Comparison of ENCODE assay signal across 19 cellular contexts in genomic region chr22:42877597-42878340, GRCh38.
"Had no signal": no experiment of that assay in that cellular context is flagged by ENCODE, and none has a peak within 500 bp of the region (broad histone marks: within the 10 kb centered on the region; RNA-seq: fewer than 3 reads in every experiment).

No MANE protein-coding gene starts in this region.

- H3K4me3 Mint-ChIP-seq: activated CD4-positive, alpha-beta memory T cell treated with anti-CD3 and anti-CD28 coated beads, Interleukin-2, amount 10 ng/mL, durations not matched to agents 7 days and 5 days; activated naive CD4-positive, alpha-beta T cell treated with anti-CD3 and anti-CD28 coated beads, Interleukin-2, amount 50 U/mL, for 24 hours; activated T-cell treated with anti-CD3 and anti-CD28 coated beads, Interleukin-2, amount 50 U/mL, for 24 hours; naive thymus-derived CD4-positive, alpha-beta T cell; T-helper 1 cell treated with Interleukin-12 subunit alpha and Interleukin-12 subunit beta and Interleukin-4 antibody, amounts not matched to agents 30 μg/mL and 1 μg/mL, for 36 hours had no signal

- H3K27ac ChIP-seq: colonic mucosa, hepatocyte had no signal

- H3K4me1 ChIP-seq: colonic mucosa had no signal

- H3K4me3 ChIP-seq: colonic mucosa, hepatocyte, skin epidermis, upper lobe of left lung had no signal

- DNase-seq: activated CD4-positive, alpha-beta memory T cell treated with anti-CD3 and anti-CD28 coated beads, Interleukin-2, amount 10 ng/mL, durations not matched to agents 7 days and 5 days; activated CD4-positive, alpha-beta T cell treated with anti-CD3 and anti-CD28 coated beads for 4 hours; activated effector memory CD4-positive, alpha-beta T cell treated with Interleukin-2 at 50 U/mL for 16 hours; activated T-cell treated with anti-CD3 and anti-CD28 coated beads, Interleukin-2, amount 50 U/mL, for 24 hours; central memory CD4-positive, alpha-beta T cell; colonic mucosa; naive thymus-derived CD4-positive, alpha-beta T cell; posterior cingulate gyrus; stimulated activated CD4-positive, alpha-beta T cell treated with anti-CD3 and anti-CD28 coated beads, Interleukin-4, amount 100 ng/mL, for 4 hours; stimulated activated CD8-positive, alpha-beta memory T cell treated with anti-CD3 and anti-CD28 coated beads, Interleukin-4, amount 100 ng/mL, for 48 hours; stimulated activated naive CD8-positive, alpha-beta T cell treated with anti-CD3 and anti-CD28 coated beads, Interleukin-15, Interleukin-2, amounts not matched to agents 100 U/mL and 50 U/mL, for 24 hours had no signal

- H3K27ac Mint-ChIP-seq: activated CD4-positive, alpha-beta memory T cell treated with anti-CD3 and anti-CD28 coated beads, Interleukin-2, amount 10 ng/mL, durations not matched to agents 7 days and 5 days; activated naive CD4-positive, alpha-beta T cell treated with anti-CD3 and anti-CD28 coated beads, Interleukin-2, amount 50 U/mL, for 24 hours; T-helper 1 cell treated with Interleukin-12 subunit alpha and Interleukin-12 subunit beta and Interleukin-4 antibody, amounts not matched to agents 30 μg/mL and 1 μg/mL, for 36 hours had no signal

- H3K9me3 Mint-ChIP-seq: activated CD4-positive, alpha-beta memory T cell treated with anti-CD3 and anti-CD28 coated beads, Interleukin-2, amount 10 ng/mL, durations not matched to agents 7 days and 5 days; activated naive CD4-positive, alpha-beta T cell treated with anti-CD3 and anti-CD28 coated beads, Interleukin-2, amount 50 U/mL, for 24 hours; activated T-cell treated with anti-CD3 and anti-CD28 coated beads, Interleukin-2, amount 50 U/mL, for 24 hours; naive thymus-derived CD4-positive, alpha-beta T cell; T-helper 1 cell treated with Interleukin-12 subunit alpha and Interleukin-12 subunit beta and Interleukin-4 antibody, amounts not matched to agents 30 μg/mL and 1 μg/mL, for 36 hours had no signal

- ATAC-seq: esophagus mucosa; naive thymus-derived CD4-positive, alpha-beta T cell; stimulated activated naive CD8-positive, alpha-beta T cell treated with anti-CD3 and anti-CD28 coated beads, Interleukin-15, Interleukin-2, amounts not matched to agents 100 U/mL and 50 U/mL, for 24 hours had no signal

- H3K9me3 ChIP-seq: colonic mucosa, upper lobe of left lung had no signal

- H3K27me3 ChIP-seq: colonic mucosa, hepatocyte, upper lobe of left lung had no signal

- H3K4me1 Mint-ChIP-seq: activated CD4-positive, alpha-beta memory T cell treated with anti-CD3 and anti-CD28 coated beads, Interleukin-2, amount 10 ng/mL, durations not matched to agents 7 days and 5 days; activated naive CD4-positive, alpha-beta T cell treated with anti-CD3 and anti-CD28 coated beads, Interleukin-2, amount 50 U/mL, for 24 hours; naive thymus-derived CD4-positive, alpha-beta T cell had no signal

- H3K4me2 ChIP-seq: hepatocyte had no signal

- FAIRE-seq: endometrium, keratinocyte had no signal

- H3K36me3 Mint-ChIP-seq: activated naive CD4-positive, alpha-beta T cell treated with anti-CD3 and anti-CD28 coated beads, Interleukin-2, amount 50 U/mL, for 24 hours had no signal

- H2AFZ ChIP-seq: hepatocyte had no signal

- H3K27me3 Mint-ChIP-seq: activated CD4-positive, alpha-beta memory T cell treated with anti-CD3 and anti-CD28 coated beads, Interleukin-2, amount 10 ng/mL, durations not matched to agents 7 days and 5 days; activated naive CD4-positive, alpha-beta T cell treated with anti-CD3 and anti-CD28 coated beads, Interleukin-2, amount 50 U/mL, for 24 hours; activated T-cell treated with anti-CD3 and anti-CD28 coated beads, Interleukin-2, amount 50 U/mL, for 24 hours; naive thymus-derived CD4-positive, alpha-beta T cell had no signal
